11 cellular contexts compared by ENCODE assay signal in genomic region chr12:111413442-111414086, GRCh38. TPM values are rescaled to one million over a fixed set of nuclear protein-coding genes. Genes with fewer than 3 reads are reported as not detected.
DNase-seq lines count a peak whose midpoint lies in the region; ATAC-seq, FAIRE-seq and TF ChIP-seq lines count a peak whose summit lies in the region.
"Had no signal": no experiment of that assay in that cellular context is flagged by ENCODE, and none has a peak within 500 bp of the region (broad histone marks: within the 10 kb centered on the region; RNA-seq: fewer than 3 reads in every experiment).

No MANE protein-coding gene starts in this region.

- TF ChIP-seq POLR2A in HCT116 (IDR thresholded peaks at IDR 0.05; ENCODE audit: borderline replicate concordance, extremely low read depth, insufficient read depth, insufficient read length): no peak

- intact Hi-C loops in HCT116 (cut with micrococcal nuclease): no loop called here
- intact Hi-C loops in kidney (cut with DNase I): no loop called here

- H3K27ac Mint-ChIP-seq in activated naive CD8-positive, alpha-beta T cell treated with anti-CD3 and anti-CD28 coated beads, Interleukin-2, amount 10 ng/mL, durations not matched to agents 7 days and 5 days: peak overlapping the region; percentile 91

- H3K27me3 ChIP-seq in ACC112 (ENCODE audit: insufficient read depth, low read length): no peaks in the 10 kb centered on the region
- H3K27me3 ChIP-seq in HCT116 (ENCODE audit: insufficient read depth, low read length): no peaks in the 10 kb centered on the region
- H3K27me3 ChIP-seq: cardiac muscle cell had no signal

- FAIRE-seq in kidney (lab: Jason Lieb, UNC): no peak

- CTCF ChIA-PET in HCT116 (lab: Charles Lee): interaction anchor here (1.0 to 2.6 kb wide), 3 partner anchors 14 to 38 kb away, joined by 3 to 14 read pairs (median 6); no protein-coding TSS in a partner anchor

- no peak overlapping the region for H3K4me3 Mint-ChIP-seq in activated naive CD8-positive, alpha-beta T cell treated with anti-CD3 and anti-CD28 coated beads, Interleukin-2, amount 10 ng/mL, durations not matched to agents 7 days and 5 days

- H3K36me3 Mint-ChIP-seq in activated naive CD8-positive, alpha-beta T cell treated with anti-CD3 and anti-CD28 coated beads, Interleukin-2, amount 10 ng/mL, durations not matched to agents 7 days and 5 days: peaks cover 19% of the 10 kb centered on the region

- ATAC-seq in HCT116: peak; percentile 31
- ATAC-seq in activated naive CD8-positive, alpha-beta T cell treated with anti-CD3 and anti-CD28 coated beads, Interleukin-2, amount 10 ng/mL, durations not matched to agents 7 days and 5 days (ENCODE audit: low read depth): no peak

- peaks cover 55% of the 10 kb centered on the region for H3K4me1 Mint-ChIP-seq in activated naive CD8-positive, alpha-beta T cell treated with anti-CD3 and anti-CD28 coated beads, Interleukin-2, amount 10 ng/mL, durations not matched to agents 7 days and 5 days

- H3K4me2 ChIP-seq in HCT116 (ENCODE audit: low read length): peak overlapping the region; percentile 51

- peaks cover 6% of the 10 kb centered on the region; the same call in 1 of the 2 replicates for H3K36me3 ChIP-seq in ACC112 (ENCODE audit: insufficient read depth, low read length)
- H3K36me3 ChIP-seq in HCT116 (ENCODE audit: control insufficient read depth in 1 of 2, insufficient read depth in 2 of 2, low read length in 2 of 2): no peaks in the 10 kb centered on the region
- no peaks in the 10 kb centered on the region for H3K36me3 ChIP-seq in kidney (ENCODE audit: control insufficient read depth in 1 of 2, insufficient read depth in 2 of 2, low read length in 2 of 2)
- H3K36me3 ChIP-seq: cardiac muscle cell had no signal

- H3K27me3 Mint-ChIP-seq in activated naive CD8-positive, alpha-beta T cell treated with anti-CD3 and anti-CD28 coated beads, Interleukin-2, amount 10 ng/mL, durations not matched to agents 7 days and 5 days: no peaks in the 10 kb centered on the region

- H3K4me1 ChIP-seq in ACC112 (ENCODE audit: control insufficient read depth, insufficient read depth, low read length, unreplicated experiment) (peaks cover 64% of the 10 kb centered on the region), HCT116 (ENCODE audit: control insufficient read depth in 1 of 2, insufficient read depth in 2 of 2, low read length in 2 of 2) (peaks cover 26 to 57% of the 10 kb centered on the region in 2 experiments), kidney (ENCODE audit: control insufficient read depth in 1 of 2, insufficient read depth in 1 of 2, low read depth in 1 of 2, low read length in 2 of 2) (peaks cover 4 to 30% of the 10 kb centered on the region in 2 donors)

- H3K9me3 ChIP-seq in HCT116 (ENCODE audit: control insufficient read depth in 1 of 2, insufficient read depth in 1 of 2, low read depth in 1 of 2, low read length in 2 of 2) (no peaks in the 10 kb centered on the region), kidney (ENCODE audit: control insufficient read depth in 1 of 2, low read length in 2 of 2) (no peaks in the 10 kb centered on the region)

- TF ChIP-seq CTCF in HCT116 (IDR thresholded peaks at IDR 0.05 in 2 of 3, conservative IDR thresholded peaks at IDR 0.05 in 1 of 3; ENCODE audit: borderline replicate concordance in 1 of 3, insufficient read depth in 1 of 3, low read depth in 2 of 3, low read length in 2 of 3): no peak
- TF ChIP-seq CTCF in kidney (IDR thresholded peaks at IDR 0.05; ENCODE audit: borderline replicate concordance, extremely low read depth, insufficient read depth): no peak

- no peak overlapping the region for H3K9ac ChIP-seq in HCT116 (ENCODE audit: low read length)
- no peak overlapping the region for H3K9ac ChIP-seq in kidney (ENCODE audit: low read length in 2 of 2)
- H3K9ac ChIP-seq: parathyroid adenoma had no signal

- H3K4me3 ChIP-seq in ACC112 (ENCODE audit: low read depth, low read length) (no peak overlapping the region), HCT116 (replicated peaks in 1 of 2; ENCODE audit: low read depth in 1 of 2, low read length in 2 of 2) (no peak overlapping the region), kidney (ENCODE audit: low read length in 2 of 2) (no peak overlapping the region)
- H3K4me3 ChIP-seq: cardiac muscle cell had no signal

- POLR2A ChIA-PET in HCT116 (lab: Charles Lee): no interaction called here
- POLR2A ChIA-PET in activated naive CD8-positive, alpha-beta T cell treated with anti-CD3 and anti-CD28 coated beads, Interleukin-2, amount 10 ng/mL, durations not matched to agents 7 days and 5 days (lab: Charles Lee): interaction anchor here (2.7 to 11.5 kb wide), 3 partner anchors 15 to 30 kb away, joined by 8 to 150 read pairs (median 52); no protein-coding TSS in a partner anchor

- H3K79me2 ChIP-seq in ACC112 (ENCODE audit: control insufficient read depth, insufficient read depth, low read length, unreplicated experiment) (peaks cover 92% of the 10 kb centered on the region), HCT116 (ENCODE audit: insufficient read depth, low read length) (peaks cover 25% of the 10 kb centered on the region; the same call in 1 of the 2 replicates)

- H2AFZ ChIP-seq in ACC112 (ENCODE audit: low read length, unreplicated experiment) (no peak overlapping the region), HCT116 (ENCODE audit: low read depth, low read length, poor library complexity, severe bottlenecking) (no peak overlapping the region)
- H2AFZ ChIP-seq: parathyroid adenoma had no signal

- no peak for TF ChIP-seq RAD21 in HCT116 (IDR thresholded peaks at IDR 0.05; ENCODE audit: low read depth)

- H3K9me2 ChIP-seq in HCT116 (ENCODE audit: insufficient read depth): no peaks in the 10 kb centered on the region

- BruUV-seq in HCT116 (replicated peaks; lab: Mats Ljungman, UMichigan): no TSS peak

- no peaks in the 10 kb centered on the region for H3K9me3 Mint-ChIP-seq in activated naive CD8-positive, alpha-beta T cell treated with anti-CD3 and anti-CD28 coated beads, Interleukin-2, amount 10 ng/mL, durations not matched to agents 7 days and 5 days

- RAD21 ChIA-PET in HCT116 (lab: Charles Lee; ENCODE audit: low non-redundant PET in 1 of 2, low total read pairs in 2 of 2, uncharacterized antibody in 2 of 2, unreplicated experiment in 2 of 2): no interaction called here

- peak overlapping the region; percentile 97 for H3K27ac ChIP-seq in ACC112 (ENCODE audit: low read depth, low read length)
- no peak overlapping the region for H3K27ac ChIP-seq in HCT116 (ENCODE audit: low read depth, low read length)
- H3K27ac ChIP-seq in kidney (ENCODE audit: low read depth in 2 of 2, low read length in 2 of 2): no peak overlapping the region
- H3K27ac ChIP-seq: parathyroid adenoma had no signal

- DNase-seq in HCT116 (ENCODE audit: low read depth, low spot score): no peak
- no peak for DNase-seq in activated naive CD8-positive, alpha-beta T cell treated with anti-CD3 and anti-CD28 coated beads, Interleukin-2, amount 10 ng/mL, durations not matched to agents 7 days and 5 days
- peak; percentile 71 for DNase-seq in kidney
- no peak for DNase-seq in effector CD4-positive, alpha-beta T cell
- DNase-seq in inferior parietal cortex (ENCODE audit: extremely low spot score): no peak
- no peak for DNase-seq in cortex of kidney (lab: John Stamatoyannopoulos, UW)
- DNase-seq in DMS 273 treated with DMSO at 0.1 percent for 48 hours (lab: John Stamatoyannopoulos, UW): no peak
- DNase-seq: SHP77 treated with DMSO at 0.1 percent for 48 hours had no signal

- no peaks in the 10 kb centered on the region for H4K20me1 ChIP-seq in HCT116 (ENCODE audit: insufficient read depth)

TF ChIP-seq in HCT116, 20 proteins besides CTCF, POLR2A, EP300 and RAD21 (continues in another document):
- TF ChIP-seq ZBTB33 (IDR thresholded peaks at IDR 0.05; ENCODE audit: extremely low read depth, insufficient replicate concordance, low read length) (no peak), CBX3 (IDR thresholded peaks at IDR 0.05; ENCODE audit: low read depth) (no peak), CEBPB (IDR thresholded peaks at IDR 0.05; ENCODE audit: low read depth) (no peak), EZH2phosphoT487 (IDR thresholded peaks at IDR 0.05; ENCODE audit: borderline replicate concordance) (no peak), EZH2 (IDR thresholded peaks at IDR 0.05) (no peak), ZNF274 (IDR thresholded peaks at IDR 0.05; ENCODE audit: low read depth, low read length) (no peak), JUND (IDR thresholded peaks at IDR 0.05) (no peak), YY1 (IDR thresholded peaks at IDR 0.05; ENCODE audit: extremely low read depth, insufficient replicate concordance, low read depth, low read length) (no peak), FOSL1 (IDR thresholded peaks at IDR 0.05; ENCODE audit: low read depth) (no peak), POLR2AphosphoS5 (IDR thresholded peaks at IDR 0.05; ENCODE audit: low read depth, low read length) (no peak), SIN3A (IDR thresholded peaks at IDR 0.05; ENCODE audit: low read depth) (no peak), SRF (IDR thresholded peaks at IDR 0.05; ENCODE audit: low read depth) (no peak)

RNA-seq across cellular contexts. Expression of gene SH2B3, which starts 7.8 kb away (rescaled TPM):
- 17.3 TPM for total RNA-seq in HCT116 (2021; ENCODE audit: unreplicated experiment)
- 8.7 and 10.1 TPM in 2 replicates for polyA plus RNA-seq in HCT116 (2012)
- 10 to 100 TPM; 40.7 to 44.5 TPM for total RNA-seq in activated naive CD8-positive, alpha-beta T cell treated with anti-CD3 and anti-CD28 coated beads, Interleukin-2, amount 10 ng/mL, durations not matched to agents 7 days and 5 days
- total RNA-seq in kidney: 35.0 TPM
- polyA plus RNA-seq in kidney (ENCODE audit: insufficient read depth, low read depth, low replicate concordance): 7.3 TPM

RNA-seq across cellular contexts. Expression of gene PHETA1, which starts 44.7 kb away (rescaled TPM):
- 10.6 TPM for total RNA-seq in HCT116 (2021; ENCODE audit: unreplicated experiment)
- 5.1 and 5.7 TPM in 2 replicates for polyA plus RNA-seq in HCT116 (2012)
- 1 to 10 TPM; 2.9 to 3.8 TPM for total RNA-seq in activated naive CD8-positive, alpha-beta T cell treated with anti-CD3 and anti-CD28 coated beads, Interleukin-2, amount 10 ng/mL, durations not matched to agents 7 days and 5 days
- 19.0 TPM for total RNA-seq in kidney
- polyA plus RNA-seq in kidney (ENCODE audit: insufficient read depth, low read depth, low replicate concordance): 6.3 TPM
